In the genomic region with DNA sequence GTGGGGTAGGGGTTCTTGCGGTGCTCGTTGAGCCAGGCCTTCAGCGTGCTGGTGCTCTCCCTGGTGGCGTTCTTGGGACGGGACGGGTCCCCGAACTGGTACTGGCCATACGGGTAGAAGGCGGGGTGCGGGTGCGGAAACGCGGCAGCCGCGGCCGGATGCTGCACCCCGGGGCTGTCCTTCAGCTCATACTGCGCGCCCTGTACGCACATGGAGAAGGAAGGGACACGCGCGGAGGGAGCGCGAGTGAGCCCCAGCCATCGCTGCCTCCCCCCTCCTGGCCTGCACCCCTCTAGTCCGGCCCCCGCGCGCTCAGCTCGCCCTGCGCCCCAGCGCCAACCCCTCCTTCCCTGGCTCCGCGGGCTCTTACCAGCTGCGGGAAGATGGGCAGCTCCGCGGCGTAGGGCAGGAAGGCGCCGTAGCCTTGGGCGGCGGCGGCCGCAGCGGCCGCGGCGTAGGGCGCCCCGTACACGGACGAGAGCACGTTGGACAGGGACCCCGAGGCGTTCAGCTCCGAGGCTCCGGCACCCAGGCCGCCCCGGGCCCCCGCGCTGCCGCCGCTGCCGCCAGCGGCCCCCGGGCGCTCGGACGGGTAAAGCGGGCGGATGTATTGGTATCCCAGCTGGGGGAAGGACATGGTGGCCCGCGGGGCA, we compare ENCODE assay signal across 8 cellular contexts. TPM values are rescaled to one million over a fixed set of nuclear protein-coding genes. Genes with fewer than 3 reads are reported as not detected.
DNase-seq lines count a peak whose midpoint lies in the region; ATAC-seq, FAIRE-seq and TF ChIP-seq lines count a peak whose summit lies in the region.

No MANE protein-coding gene starts in this region.

- no peak overlapping the region for H3K27ac Mint-ChIP-seq in CD8-positive, alpha-beta memory T cell

- H3K9me3 Mint-ChIP-seq in CD8-positive, alpha-beta memory T cell: peaks cover 0 to 2% (median 1%) of the 10 kb centered on the region in 5 donors

- no peak overlapping the region for H2AFZ ChIP-seq in endothelial cell of umbilical vein (ENCODE audit: low read depth, low read length)
- H2AFZ ChIP-seq in neuron (ENCODE audit: low read depth, low read length): no peak overlapping the region

- dilution Hi-C loops in endothelial cell of umbilical vein (cut with MboI; ENCODE audit: extremely low pct_ligation_motif_present, low sequenced_read_pairs): no loop called here

- H3K4me1 ChIP-seq in endothelial cell of umbilical vein (ENCODE audit: control insufficient read depth, extremely low read depth, insufficient read depth, low read length): peaks cover 8% of the 10 kb centered on the region
- H3K4me1 ChIP-seq in neuron (ENCODE audit: insufficient read depth, low read length): peaks cover 18% of the 10 kb centered on the region
- H3K4me1 ChIP-seq in CD8-positive, alpha-beta memory T cell (ENCODE audit: insufficient read depth, low read length): no peaks in the 10 kb centered on the region

- H4K20me1 ChIP-seq in endothelial cell of umbilical vein (replicated peaks; ENCODE audit: control insufficient read depth, extremely low read depth, insufficient read depth, low read length): no peaks in the 10 kb centered on the region

- CTCF ChIA-PET in endothelial cell of umbilical vein (lab: Charles Lee): interaction anchor here (1.7 to 2.0 kb wide), 2 partner anchors 543 to 735 kb away, joined by 4 to 6 read pairs; no protein-coding TSS in a partner anchor
- CTCF ChIA-PET in CD8-positive, alpha-beta memory T cell (lab: Charles Lee): no interaction called here

- DNase-seq in GM20000 (ENCODE audit: low spot score) (peak; percentile 36), NOMO-1 (lab: John Stamatoyannopoulos, UW; ENCODE audit: unreplicated experiment in 2 of 2) (peak; percentile 47 to 63), endothelial cell of umbilical vein (ENCODE audit: low read depth, low spot score) (no peak), AG08396 (ENCODE audit: low spot score) (no peak), GM19238 (ENCODE audit: insufficient read length, low spot score) (no peak)
- no peak for DNase-seq in CD8-positive, alpha-beta memory T cell

- no peak overlapping the region for H3K4me2 ChIP-seq in endothelial cell of umbilical vein (ENCODE audit: insufficient read depth, low read length)

- BruUV-seq in endothelial cell of umbilical vein (replicated peaks; lab: Mats Ljungman, UMichigan): no TSS peak

- ATAC-seq in GM19328 (IDR thresholded peaks at IDR 0.05; ENCODE audit: unreplicated experiment): no peak

- TF ChIP-seq CTCF in GM20000 (IDR thresholded peaks at IDR 0.05; ENCODE audit: extremely low read depth, missing control alignments) (no peak), endothelial cell of umbilical vein (IDR thresholded peaks at IDR 0.05; ENCODE audit: extremely low read depth in 1 of 2, insufficient read depth in 1 of 2, low read depth in 1 of 2, low read length in 2 of 2) (no peak)

- H3K9ac ChIP-seq in endothelial cell of umbilical vein (replicated peaks; ENCODE audit: extremely low read depth, insufficient read depth, low read length): no peak overlapping the region

- H3K4me1 Mint-ChIP-seq in CD8-positive, alpha-beta memory T cell: peaks cover 12 to 41% (median 15%) of the 10 kb centered on the region in 3 donors

- no peaks in the 10 kb centered on the region for H3K9me3 ChIP-seq in endothelial cell of umbilical vein (replicated peaks; ENCODE audit: control insufficient read depth, insufficient read depth, low read length)
- peaks cover 26% of the 10 kb centered on the region for H3K9me3 ChIP-seq in neuron (ENCODE audit: low read length)
- H3K9me3 ChIP-seq in CD8-positive, alpha-beta memory T cell (ENCODE audit: low read length): no peaks in the 10 kb centered on the region

- H3K4me3 ChIP-seq in endothelial cell of umbilical vein (replicated peaks in 1 of 3; ENCODE audit: insufficient read depth in 1 of 3, low read depth in 1 of 3, low read length in 3 of 3) (no peak overlapping the region), neuron (ENCODE audit: low read length) (peak overlapping the region; percentile 77)
- no peak overlapping the region for H3K4me3 ChIP-seq in CD8-positive, alpha-beta memory T cell (ENCODE audit: low read length)

- peaks cover 74 to 94% of the 10 kb centered on the region in 2 experiments for H3K27me3 ChIP-seq in endothelial cell of umbilical vein (ENCODE audit: control insufficient read depth in 2 of 2, insufficient read depth in 2 of 2, low read length in 2 of 2)
- H3K27me3 ChIP-seq in neuron (ENCODE audit: insufficient read depth, low read length): no peaks in the 10 kb centered on the region
- no peaks in the 10 kb centered on the region for H3K27me3 ChIP-seq in CD8-positive, alpha-beta memory T cell (ENCODE audit: insufficient read depth, low read length, poor library complexity, severe bottlenecking)

- H3K79me2 ChIP-seq in endothelial cell of umbilical vein (ENCODE audit: control insufficient read depth, insufficient read depth, low read length): no peaks in the 10 kb centered on the region

- no peaks in the 10 kb centered on the region for H3K9me1 ChIP-seq in endothelial cell of umbilical vein (replicated peaks; ENCODE audit: control insufficient read depth, extremely low read depth, insufficient read depth, low read length)

- H3K36me3 ChIP-seq in endothelial cell of umbilical vein (ENCODE audit: control insufficient read depth in 2 of 2, extremely low read depth in 1 of 2, insufficient read depth in 2 of 2, low read length in 2 of 2) (no peaks in the 10 kb centered on the region), neuron (ENCODE audit: insufficient read depth, low read length) (peaks cover 31% of the 10 kb centered on the region)
- H3K36me3 ChIP-seq in CD8-positive, alpha-beta memory T cell (ENCODE audit: insufficient read depth, low read length): no peaks in the 10 kb centered on the region

- intact Hi-C loops in endothelial cell of umbilical vein (cut with micrococcal nuclease): loop anchor here (1.0 to 2.0 kb wide), 2 partner anchors 646 to 735 kb away; no protein-coding TSS in a partner anchor

- peaks cover 55 to 67% of the 10 kb centered on the region in 2 donors for H3K27me3 Mint-ChIP-seq in CD8-positive, alpha-beta memory T cell

- H3K27ac ChIP-seq in endothelial cell of umbilical vein (ENCODE audit: insufficient read depth, low read depth, low read length): no peak overlapping the region
- no peak overlapping the region for H3K27ac ChIP-seq in CD8-positive, alpha-beta memory T cell (ENCODE audit: low read depth, low read length)

- peak overlapping the region in 2 of 7 donors; percentile 22 to 29 for H3K4me3 Mint-ChIP-seq in CD8-positive, alpha-beta memory T cell

- no peak for FAIRE-seq in endothelial cell of umbilical vein (lab: Jason Lieb, UNC)

- POLR2A ChIA-PET in endothelial cell of umbilical vein (lab: Charles Lee): interaction anchor here (0.6 kb wide), 1 partner anchor 29 kb away, joined by 3 read pairs; no protein-coding TSS in a partner anchor
- POLR2A ChIA-PET in CD8-positive, alpha-beta memory T cell (lab: Charles Lee): no interaction called here

- TF ChIP-seq POLR2A in endothelial cell of umbilical vein (IDR thresholded peaks at IDR 0.05; ENCODE audit: low read depth, low read length): no peak

- H3K36me3 Mint-ChIP-seq in CD8-positive, alpha-beta memory T cell: no peaks in the 10 kb centered on the region

TF ChIP-seq in endothelial cell of umbilical vein, 7 proteins besides CTCF, POLR2A, EP300 and RAD21:
- TF ChIP-seq MYC (IDR thresholded peaks at IDR 0.05; ENCODE audit: low read depth, low read length) (no peak), JUN (IDR thresholded peaks at IDR 0.05; ENCODE audit: borderline replicate concordance, insufficient read depth, insufficient read length, low read depth) (no peak), GATA2 (IDR thresholded peaks at IDR 0.05; ENCODE audit: insufficient read depth, insufficient read length, low read depth, low read length) (no peak), MAX (IDR thresholded peaks at IDR 0.05; ENCODE audit: insufficient read depth, insufficient read length) (no peak), FOS (IDR thresholded peaks at IDR 0.05; ENCODE audit: borderline replicate concordance, insufficient read depth, low read length) (no peak), EZH2 (IDR thresholded peaks at IDR 0.05; ENCODE audit: borderline replicate concordance, low read depth, low read length, severe bottlenecking) (peak; percentile 65), POLR2AphosphoS5 (IDR thresholded peaks at IDR 0.05; ENCODE audit: insufficient read depth, low read depth, low read length) (no peak)

RNA-seq across cellular contexts. Expression of gene IRX3, which starts 1.0 kb away (rescaled TPM):
- total RNA-seq in endothelial cell of umbilical vein: not detected in 2 replicates
- polyA plus RNA-seq in endothelial cell of umbilical vein: not detected in 2 replicates
- not detected in 2 replicates for polyA plus RNA-seq in endothelial cell of umbilical vein (2011; cell fraction: cytosol; rRNA removed)
- polyA plus RNA-seq in endothelial cell of umbilical vein (2011; cell fraction: nucleus; rRNA removed): not detected in 2 replicates
- polyA plus RNA-seq in endothelial cell of umbilical vein (2012): not detected in 2 replicates
- polyA minus RNA-seq in endothelial cell of umbilical vein: not detected in 2 replicates
- polyA minus RNA-seq in endothelial cell of umbilical vein (2011; cell fraction: cytosol; rRNA and poly(A)+ RNA removed): 17.4 TPM
- polyA minus RNA-seq in endothelial cell of umbilical vein (2011; cell fraction: nucleus; rRNA and poly(A)+ RNA removed): not detected in 2 replicates
- not detected for total RNA-seq in CD8-positive, alpha-beta memory T cell
- not detected for polyA plus RNA-seq in CD8-positive, alpha-beta memory T cell

Comparison
In these comparisons a context has a peak if more than half of its experiments do, and no peak if none do; other contexts are left out.
1. DNase-seq: peak in GM20000 (single experiment) and NOMO-1 (2 of 2); none in endothelial cell of umbilical vein (single experiment), CD8-positive, alpha-beta memory T cell (0 of 5), AG08396 (single experiment) and GM19238 (single experiment).